Comparison of ENCODE assay signal across 16 cellular contexts in the genomic region with DNA sequence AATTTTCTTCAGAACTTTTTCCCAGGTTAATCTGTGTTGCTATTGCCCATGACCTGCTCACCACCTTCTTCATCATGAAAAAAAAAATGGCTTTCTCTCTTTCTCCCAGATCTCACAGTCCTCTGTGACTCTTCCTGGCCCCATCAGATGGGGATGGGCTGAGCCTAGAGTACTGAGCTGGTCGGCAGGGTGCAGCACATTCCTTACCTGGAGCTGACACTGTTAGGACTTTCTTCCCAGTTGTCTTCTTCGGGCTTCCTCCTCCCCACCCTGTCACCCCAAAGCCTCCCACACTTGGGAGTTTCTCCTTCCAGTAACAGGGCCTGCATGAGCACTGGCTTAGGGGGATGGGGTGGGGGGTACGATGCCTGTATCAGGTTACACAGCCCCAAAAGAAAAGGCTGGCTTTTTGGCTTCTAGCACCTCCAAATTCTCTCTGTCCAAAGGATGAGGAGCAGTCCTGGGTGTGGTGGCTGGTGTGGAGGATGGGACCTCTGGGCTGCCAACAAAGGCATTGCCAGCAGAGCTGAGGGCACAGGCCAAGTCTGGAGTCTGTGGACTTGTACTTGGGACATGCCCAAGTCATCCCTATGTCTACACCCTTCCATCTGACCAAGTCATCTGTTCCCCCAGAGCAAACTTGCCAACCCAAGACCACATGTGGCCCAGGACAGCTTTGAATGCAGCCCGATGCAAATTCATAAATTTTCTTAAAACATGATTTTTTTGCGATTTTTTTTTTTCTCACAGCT.
DNase-seq lines count a peak whose midpoint lies in the region; ATAC-seq and TF ChIP-seq lines count a peak whose summit lies in the region.
"Had no signal": no experiment of that assay in that cellular context is flagged by ENCODE, and none has a peak within 500 bp of the region (broad histone marks: within the 10 kb centered on the region; RNA-seq: fewer than 3 reads in every experiment).

No MANE protein-coding gene starts in this region.

- no peaks in the 10 kb centered on the region for H3K9me3 ChIP-seq in right atrium auricular region
- H3K9me3 ChIP-seq in Karpas-422 (ENCODE audit: low read length), result no peaks in the 10 kb centered on the region
- no peaks in the 10 kb centered on the region for H3K9me3 ChIP-seq in trophoblast cell (ENCODE audit: insufficient read depth, low read depth, low read length)
- no peaks in the 10 kb centered on the region for H3K9me3 ChIP-seq in gastroesophageal sphincter
- H3K9me3 ChIP-seq: BLaER1 treated with 17β-estradiol and CSF1 and Interleukin-3, amounts not matched to agents 10 nM and 100 nM; MG63 had no signal

- H3K9ac ChIP-seq in Karpas-422 (ENCODE audit: low read length) (peak overlapping the region; percentile 9; the same call in 1 of the 2 replicates), trophoblast cell (ENCODE audit: low read length) (no peak overlapping the region)
- H3K9ac ChIP-seq: BLaER1 treated with 17β-estradiol and CSF1 and Interleukin-3, amounts not matched to agents 10 nM and 100 nM; KMS-11 had no signal

- H4K8ac ChIP-seq in trophoblast cell (ENCODE audit: low read depth, low read length), result no peak overlapping the region

- no peaks in the 10 kb centered on the region for H3K9me2 ChIP-seq in Karpas-422 (replicated peaks; ENCODE audit: insufficient read depth, low read length)

- H3K23ac ChIP-seq in trophoblast cell (ENCODE audit: low read length), result no peak overlapping the region

- no peak overlapping the region for H3K14ac ChIP-seq in trophoblast cell (ENCODE audit: low read length)

- H3K4me1 ChIP-seq in right atrium auricular region (peaks cover 0 to 13% of the 10 kb centered on the region in 2 donors), Karpas-422 (ENCODE audit: low read length) (peaks cover 20% of the 10 kb centered on the region), trophoblast cell (ENCODE audit: control insufficient read depth in 1 of 2, insufficient read depth in 2 of 2, low read length in 2 of 2) (peaks cover 8 to 10% of the 10 kb centered on the region in 2 experiments), gastroesophageal sphincter (no peaks in the 10 kb centered on the region)

- intact Hi-C loops in Right ventricle myocardium superior (cut with DNase I), result loop anchor here (10.0 kb wide), 1 partner anchor 612 kb away; no protein-coding TSS in a partner anchor

- H3K4me2 ChIP-seq in Karpas-422 (ENCODE audit: low read depth, low read length, poor library complexity, severe bottlenecking) (no peak overlapping the region), trophoblast cell (ENCODE audit: low read length) (no peak overlapping the region)
- H3K4me2 ChIP-seq: BLaER1 treated with 17β-estradiol and CSF1 and Interleukin-3, amounts not matched to agents 10 nM and 100 nM; KMS-11 had no signal

- H4K20me1 ChIP-seq in Karpas-422 (ENCODE audit: insufficient read depth, low read depth, low read length), result no peaks in the 10 kb centered on the region

- H3K79me2 ChIP-seq in Karpas-422 (ENCODE audit: low read length) (no peaks in the 10 kb centered on the region), trophoblast cell (ENCODE audit: control insufficient read depth, insufficient read depth, low read length, poor library complexity) (no peaks in the 10 kb centered on the region)

- H3K79me1 ChIP-seq in trophoblast cell (ENCODE audit: low read length), result peaks cover 2% of the 10 kb centered on the region

- WGBS in trophoblast cell (ENCODE audit: extremely low coverage, insufficient coverage, insufficient read length), result no CpG with 5 or more reads among the region's 5 CpGs
- WGBS in gastroesophageal sphincter (ENCODE audit: low coverage in 1 of 2), 2 donors, result 83 to 100% methylated on average over 1 to 4 of the region's 5 CpGs

- no peak overlapping the region for H3K27ac ChIP-seq in right atrium auricular region
- H3K27ac ChIP-seq in Karpas-422 (ENCODE audit: low read length), result no peak overlapping the region
- no peak overlapping the region for H3K27ac ChIP-seq in trophoblast cell (ENCODE audit: low read depth, low read length)
- no peak overlapping the region for H3K27ac ChIP-seq in gastroesophageal sphincter
- H3K27ac ChIP-seq: BLaER1 treated with 17β-estradiol and CSF1 and Interleukin-3, amounts not matched to agents 10 nM and 100 nM; KMS-11; SK-N-MC had no signal

- H3K4ac ChIP-seq in trophoblast cell (ENCODE audit: low read depth, low read length), result no peak overlapping the region

- ATAC-seq in Right ventricle myocardium superior (ENCODE audit: poor library complexity) (peak; percentile 45), gastroesophageal sphincter (no peak), GM21447 (IDR thresholded peaks at IDR 0.05; ENCODE audit: unreplicated experiment) (no peak)

- no peaks in the 10 kb centered on the region for H3K27me3 ChIP-seq in right atrium auricular region
- no peaks in the 10 kb centered on the region for H3K27me3 ChIP-seq in Karpas-422 (ENCODE audit: low read length)
- H3K27me3 ChIP-seq in trophoblast cell (ENCODE audit: insufficient read depth, low read length), result no peaks in the 10 kb centered on the region
- no peaks in the 10 kb centered on the region for H3K27me3 ChIP-seq in gastroesophageal sphincter
- H3K27me3 ChIP-seq: BLaER1 treated with 17β-estradiol and CSF1 and Interleukin-3, amounts not matched to agents 10 nM and 100 nM; MG63 had no signal

- H3K4me3 ChIP-seq in right atrium auricular region, result no peak overlapping the region
- H3K4me3 ChIP-seq in Karpas-422 (ENCODE audit: low read length), result no peak overlapping the region
- no peak overlapping the region for H3K4me3 ChIP-seq in choroid plexus epithelial cell (ENCODE audit: low read depth, low read length)
- H3K4me3 ChIP-seq in trophoblast cell (ENCODE audit: low read depth, low read length), result no peak overlapping the region
- no peak overlapping the region for H3K4me3 ChIP-seq in gastroesophageal sphincter
- H3K4me3 ChIP-seq: BLaER1 treated with 17β-estradiol and CSF1 and Interleukin-3, amounts not matched to agents 10 nM and 100 nM; MG63; SK-N-MC had no signal

- no peaks in the 10 kb centered on the region for H3K36me3 ChIP-seq in right atrium auricular region
- H3K36me3 ChIP-seq in Karpas-422 (ENCODE audit: insufficient read depth, low read length), result no peaks in the 10 kb centered on the region
- H3K36me3 ChIP-seq in trophoblast cell (ENCODE audit: control insufficient read depth in 1 of 2, insufficient read depth in 2 of 2, low read length in 2 of 2), result no peaks in the 10 kb centered on the region
- H3K36me3 ChIP-seq in gastroesophageal sphincter, result no peaks in the 10 kb centered on the region
- H3K36me3 ChIP-seq: BLaER1 treated with 17β-estradiol and CSF1 and Interleukin-3, amounts not matched to agents 10 nM and 100 nM; MG63 had no signal

- H3K18ac ChIP-seq in trophoblast cell (ENCODE audit: low read length), result no peak overlapping the region

- no peak overlapping the region for H2BK120ac ChIP-seq in trophoblast cell (ENCODE audit: insufficient read depth, low read length, poor library complexity)

- no peak for TF ChIP-seq CTCF in right atrium auricular region (IDR thresholded peaks at IDR 0.05)
- peak; percentile 13 for TF ChIP-seq CTCF in choroid plexus epithelial cell (conservative IDR thresholded peaks at IDR 0.05; ENCODE audit: low read depth, low read length)
- TF ChIP-seq CTCF in gastroesophageal sphincter (IDR thresholded peaks at IDR 0.05), result no peak

- no peak overlapping the region for H2BK5ac ChIP-seq in trophoblast cell (ENCODE audit: low read depth, low read length, poor library complexity)

- H4K12ac ChIP-seq in trophoblast cell (ENCODE audit: low read depth, low read length), result no peak overlapping the region

- H2AFZ ChIP-seq in Karpas-422 (ENCODE audit: low read length), result no peak overlapping the region; the same call in 1 of the 2 replicates
- H2AFZ ChIP-seq in trophoblast cell (ENCODE audit: insufficient read depth, low read length, poor library complexity), result no peak overlapping the region

- TF ChIP-seq POLR2A in gastroesophageal sphincter (IDR thresholded peaks at IDR 0.05), result no peak

- H2BK12ac ChIP-seq in trophoblast cell (ENCODE audit: low read length), result peak overlapping the region; percentile 35

- H4K91ac ChIP-seq in trophoblast cell (ENCODE audit: low read depth, low read length), result no peak overlapping the region

- DNase-seq in Right ventricle myocardium superior (no peak), right atrium auricular region (ENCODE audit: low spot score) (no peak), Karpas-422 (no peak), choroid plexus epithelial cell (ENCODE audit: low read depth) (no peak), trophoblast cell (no peak), DMS53 treated with DMSO at 0.1 percent for 48 hours (lab: John Stamatoyannopoulos, UW; ENCODE audit: unreplicated experiment) (no peak)
- DNase-seq: CD8-positive, alpha-beta memory T cell; GF-D8; H7; MG63; NCI-H1092 had no signal

- TF ChIP-seq EP300 in gastroesophageal sphincter (IDR thresholded peaks at IDR 0.05), result no peak

- H2AK5ac ChIP-seq in trophoblast cell (ENCODE audit: low read length), result no peak overlapping the region
